ENCODE assay signal across 8 cellular contexts in the genomic region with DNA sequence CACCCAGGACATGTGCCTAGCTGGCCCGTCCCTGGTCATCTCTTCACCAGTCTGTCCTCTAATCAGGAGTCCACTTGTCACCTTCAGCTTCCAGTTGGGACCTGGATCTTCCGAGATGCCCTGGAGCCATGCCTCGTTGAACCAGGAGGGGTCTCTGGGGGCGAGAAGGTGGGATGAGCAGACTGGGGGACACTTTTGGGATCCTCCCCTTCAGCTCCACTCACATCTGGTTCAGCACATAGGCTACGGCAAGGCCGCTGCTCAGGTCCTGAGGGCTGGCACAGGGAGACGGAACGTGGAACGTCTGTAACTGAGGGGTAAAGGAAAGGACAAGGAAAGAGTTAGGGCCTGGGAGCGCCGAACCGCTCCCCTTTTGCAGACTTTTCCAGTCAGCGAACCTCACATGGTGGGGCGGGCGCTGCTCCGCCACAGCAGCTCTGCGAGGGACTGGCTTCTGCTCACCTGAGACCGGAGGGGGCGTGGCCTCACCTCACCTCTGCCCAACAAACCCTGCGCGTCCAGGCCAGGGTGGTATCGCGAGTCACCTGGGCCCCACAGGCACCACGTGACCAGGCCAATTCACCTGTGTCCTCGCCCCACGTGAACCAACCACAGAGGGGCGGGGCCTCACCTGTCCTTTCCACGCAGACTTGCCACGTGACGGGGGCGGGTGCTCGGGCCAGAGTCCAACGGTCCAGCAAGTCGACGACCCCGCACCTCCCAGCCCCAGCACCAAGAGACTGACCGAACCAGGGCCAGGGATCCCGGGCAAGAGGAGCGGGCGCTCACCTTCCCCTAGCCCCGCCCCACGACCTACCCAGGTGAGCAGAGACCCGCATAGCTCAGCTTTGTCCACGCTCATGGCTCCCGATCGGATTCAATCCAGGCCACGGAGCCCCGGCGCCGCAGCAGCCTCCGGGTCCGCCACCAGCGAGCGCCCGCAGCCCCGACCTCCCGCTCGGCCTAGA. TPM values are rescaled to one million over a fixed set of nuclear protein-coding genes. Genes with fewer than 3 reads are reported as not detected.
DNase-seq lines count a peak whose midpoint lies in the region; ATAC-seq and TF ChIP-seq lines count a peak whose summit lies in the region.

A gene with protein sequence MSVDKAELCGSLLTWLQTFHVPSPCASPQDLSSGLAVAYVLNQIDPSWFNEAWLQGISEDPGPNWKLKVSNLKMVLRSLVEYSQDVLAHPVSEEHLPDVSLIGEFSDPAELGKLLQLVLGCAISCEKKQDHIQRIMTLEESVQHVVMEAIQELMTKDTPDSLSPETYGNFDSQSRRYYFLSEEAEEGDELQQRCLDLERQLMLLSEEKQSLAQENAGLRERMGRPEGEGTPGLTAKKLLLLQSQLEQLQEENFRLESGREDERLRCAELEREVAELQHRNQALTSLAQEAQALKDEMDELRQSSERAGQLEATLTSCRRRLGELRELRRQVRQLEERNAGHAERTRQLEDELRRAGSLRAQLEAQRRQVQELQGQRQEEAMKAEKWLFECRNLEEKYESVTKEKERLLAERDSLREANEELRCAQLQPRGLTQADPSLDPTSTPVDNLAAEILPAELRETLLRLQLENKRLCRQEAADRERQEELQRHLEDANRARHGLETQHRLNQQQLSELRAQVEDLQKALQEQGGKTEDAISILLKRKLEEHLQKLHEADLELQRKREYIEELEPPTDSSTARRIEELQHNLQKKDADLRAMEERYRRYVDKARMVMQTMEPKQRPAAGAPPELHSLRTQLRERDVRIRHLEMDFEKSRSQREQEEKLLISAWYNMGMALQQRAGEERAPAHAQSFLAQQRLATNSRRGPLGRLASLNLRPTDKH (minus strand): TSS at position 965 of the 968 bp plus-strand sequence. CDS start 103 bp downstream, at position 862.

- no peak within 1 kb of the TSS for H3K23ac ChIP-seq in mesenchymal stem cell (ENCODE audit: low read length in 2 of 2)

- DNase-seq in DMS53 (lab: John Stamatoyannopoulos, UW) = peak; percentile 99
- no peak for DNase-seq in mesenchymal stem cell
- DNase-seq in thyroid gland = peak; percentile 100

- peak within 1 kb of the TSS; percentile 66 for H4K8ac ChIP-seq in mesenchymal stem cell (ENCODE audit: low read length)

- peaks cover 10% of the 10 kb centered on the region for H3K79me1 ChIP-seq in mesenchymal stem cell (replicated peaks; ENCODE audit: low read length, poor library complexity, severe bottlenecking)

- H2AFZ ChIP-seq in mesenchymal stem cell (ENCODE audit: low read depth, low read length) = peak within 1 kb of the TSS; percentile 60

- peak in 1 of 6 experiments; percentile 11 for TF ChIP-seq CTCF in thyroid gland (IDR thresholded peaks at IDR 0.05)

- H2BK120ac ChIP-seq in mesenchymal stem cell (ENCODE audit: low read depth, low read length) = peak within 1 kb of the TSS; percentile 24

- H2BK15ac ChIP-seq in mesenchymal stem cell (ENCODE audit: low read depth, poor library complexity, severe bottlenecking) = no peak within 1 kb of the TSS

- no peaks in the 10 kb centered on the region for H3K27me3 ChIP-seq in duodenal mucosa (ENCODE audit: control insufficient read depth in 1 of 2, insufficient read depth in 2 of 2, low read length in 2 of 2)
- H3K27me3 ChIP-seq in mesenchymal stem cell (ENCODE audit: control insufficient read depth in 1 of 2, insufficient read depth in 1 of 2, low read length in 2 of 2) = no peaks in the 10 kb centered on the region
- no peaks in the 10 kb centered on the region for H3K27me3 ChIP-seq in thyroid gland

- H3K27ac ChIP-seq in duodenal mucosa (ENCODE audit: low read depth, low read length) (peak within 1 kb of the TSS; percentile 95), mesenchymal stem cell (ENCODE audit: low read length, poor library complexity, severe bottlenecking) (no peak within 1 kb of the TSS), thyroid gland (peak within 1 kb of the TSS; percentile 82 to 96 (median 96))

- TF ChIP-seq POLR2A in Raji (IDR thresholded peaks at IDR 0.05; ENCODE audit: insufficient read depth, low read depth, low read length) (peak; percentile 70), thyroid gland (IDR thresholded peaks at IDR 0.05) (peak; percentile 36 to 74)

- H2BK5ac ChIP-seq in mesenchymal stem cell (ENCODE audit: low read depth, low read length, poor library complexity, severe bottlenecking) = no peak within 1 kb of the TSS

- peak within 1 kb of the TSS; percentile 3 to 9 for H2BK12ac ChIP-seq in mesenchymal stem cell (ENCODE audit: low read length in 2 of 2)

- H3K4me2 ChIP-seq in mesenchymal stem cell (ENCODE audit: low read length, poor library complexity, severe bottlenecking) = peak within 1 kb of the TSS; percentile 94

- peak within 1 kb of the TSS; percentile 30 for H4K91ac ChIP-seq in mesenchymal stem cell (ENCODE audit: low read length)

- peak within 1 kb of the TSS; percentile 37 to 81 for H3K4ac ChIP-seq in mesenchymal stem cell (ENCODE audit: low read depth in 1 of 2, low read length in 2 of 2)

- H3K9ac ChIP-seq in duodenal mucosa (ENCODE audit: low read depth in 1 of 2, low read length in 2 of 2) = peak within 1 kb of the TSS; percentile 55 to 79
- H3K9ac ChIP-seq in mesenchymal stem cell (ENCODE audit: low read length) = peak within 1 kb of the TSS; percentile 85

- ATAC-seq in HG03097 (IDR thresholded peaks at IDR 0.05; ENCODE audit: low FRiP score, unreplicated experiment) (peak; percentile 2), GM18873 (IDR thresholded peaks at IDR 0.05; ENCODE audit: low FRiP score, unreplicated experiment) (no peak), GM21367 (IDR thresholded peaks at IDR 0.05; ENCODE audit: unreplicated experiment) (no peak)

- H3K9me3 ChIP-seq in duodenal mucosa (ENCODE audit: control insufficient read depth in 1 of 2, low read length in 2 of 2) (no peaks in the 10 kb centered on the region), mesenchymal stem cell (ENCODE audit: control insufficient read depth, low read length) (no peaks in the 10 kb centered on the region), thyroid gland (no peaks in the 10 kb centered on the region)

- H3K36me3 ChIP-seq in duodenal mucosa (ENCODE audit: control insufficient read depth in 1 of 2, insufficient read depth in 2 of 2, low read length in 2 of 2) (peaks cover 4 to 10% of the 10 kb centered on the region in 2 donors), mesenchymal stem cell (ENCODE audit: control insufficient read depth in 1 of 2, insufficient read depth in 2 of 2, low read depth in 1 of 2, low read length in 2 of 2) (peaks cover 17 to 23% of the 10 kb centered on the region in 2 experiments), thyroid gland (peaks cover 5 to 7% of the 10 kb centered on the region in 2 donors)

- H3K4me1 ChIP-seq in duodenal mucosa (ENCODE audit: control insufficient read depth in 1 of 2, insufficient read depth in 2 of 2, low read length in 2 of 2) (peaks cover 22 to 26% of the 10 kb centered on the region in 2 donors), mesenchymal stem cell (ENCODE audit: control insufficient read depth, insufficient read depth, low read depth, low read length) (peaks cover 24% of the 10 kb centered on the region), thyroid gland (peaks cover 19 to 28% of the 10 kb centered on the region in 2 donors)

- H3K18ac ChIP-seq in mesenchymal stem cell (ENCODE audit: low read depth in 1 of 2, low read length in 2 of 2) = peak within 1 kb of the TSS; percentile 68 to 91

- WGBS in mesenchymal stem cell = 30% methylated on average over 40 of the region's 58 CpGs
- 19 to 25% methylated on average over 29 to 34 of the region's 58 CpGs for WGBS in thyroid gland, 2 donors

- H3K4me3 ChIP-seq in duodenal mucosa (ENCODE audit: low read depth in 1 of 2, low read length in 2 of 2) (peak within 1 kb of the TSS; percentile 74 to 79), mesenchymal stem cell (ENCODE audit: insufficient read depth in 1 of 2, low read depth in 1 of 2, low read length in 2 of 2) (peak within 1 kb of the TSS; percentile 74 to 87), thyroid gland (replicated peaks in 1 of 3) (peak within 1 kb of the TSS in 2 of 3 donors; percentile 57 to 61)

- H3K14ac ChIP-seq in mesenchymal stem cell (ENCODE audit: low read length in 2 of 2) = peak within 1 kb of the TSS in 1 of 2 experiments; percentile 82

- H2AK5ac ChIP-seq in mesenchymal stem cell (ENCODE audit: low read length, severe bottlenecking) = no peak within 1 kb of the TSS

- intact Hi-C loops in thyroid gland (cut with DNase I) = loop anchor here (5.0 kb wide), 1 partner anchor 62 kb away; the partner anchor contains the start of gene MAST1

RNA-seq across cellular contexts. Expression of the gene that starts here (rescaled TPM):
- 10.8 TPM for polyA plus RNA-seq in mesenchymal stem cell (2013, experiment 1 of 2)
- 10.4 TPM for polyA plus RNA-seq in mesenchymal stem cell (2013, experiment 2 of 2)
- total RNA-seq in thyroid gland = 100 to 1,000 TPM; 128 to 145 (median 136) TPM
